Comparison of ENCODE assay signal across 1 cellular context in the genomic region with DNA sequence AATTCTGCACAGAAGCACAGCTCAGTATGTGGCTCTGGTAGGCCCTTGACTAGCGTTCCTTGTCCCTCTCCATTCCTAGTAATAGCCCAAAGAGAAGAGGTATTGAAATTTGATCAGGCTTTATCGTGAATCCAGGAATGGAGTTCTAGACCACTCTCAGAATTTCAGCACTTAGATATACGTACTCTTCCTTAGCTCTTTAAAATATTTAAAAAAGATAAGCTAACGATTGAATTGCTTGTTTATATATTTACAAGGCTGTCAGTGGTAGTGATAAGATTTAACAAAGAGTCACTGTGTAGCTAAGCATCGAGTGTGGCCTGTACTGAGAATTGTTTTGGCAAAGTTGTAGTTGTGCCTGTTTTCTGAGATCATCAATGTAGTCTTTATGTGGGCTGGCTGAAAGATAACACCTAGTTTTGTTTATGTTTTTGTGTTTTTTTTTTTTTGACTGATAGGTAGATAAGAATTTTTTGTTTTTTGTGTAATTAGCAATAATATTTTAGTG.
TF ChIP-seq lines count a peak whose summit lies in the region.

No MANE protein-coding gene starts in this region.

TF ChIP-seq in WTC11, 78 proteins besides CTCF, POLR2A, EP300 and RAD21 (continued from another document):
- TF ChIP-seq, protein P1, sequence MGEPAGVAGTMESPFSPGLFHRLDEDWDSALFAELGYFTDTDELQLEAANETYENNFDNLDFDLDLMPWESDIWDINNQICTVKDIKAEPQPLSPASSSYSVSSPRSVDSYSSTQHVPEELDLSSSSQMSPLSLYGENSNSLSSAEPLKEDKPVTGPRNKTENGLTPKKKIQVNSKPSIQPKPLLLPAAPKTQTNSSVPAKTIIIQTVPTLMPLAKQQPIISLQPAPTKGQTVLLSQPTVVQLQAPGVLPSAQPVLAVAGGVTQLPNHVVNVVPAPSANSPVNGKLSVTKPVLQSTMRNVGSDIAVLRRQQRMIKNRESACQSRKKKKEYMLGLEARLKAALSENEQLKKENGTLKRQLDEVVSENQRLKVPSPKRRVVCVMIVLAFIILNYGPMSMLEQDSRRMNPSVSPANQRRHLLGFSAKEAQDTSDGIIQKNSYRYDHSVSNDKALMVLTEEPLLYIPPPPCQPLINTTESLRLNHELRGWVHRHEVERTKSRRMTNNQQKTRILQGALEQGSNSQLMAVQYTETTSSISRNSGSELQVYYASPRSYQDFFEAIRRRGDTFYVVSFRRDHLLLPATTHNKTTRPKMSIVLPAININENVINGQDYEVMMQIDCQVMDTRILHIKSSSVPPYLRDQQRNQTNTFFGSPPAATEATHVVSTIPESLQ (CRISPR knock-in tag; IDR thresholded peaks at IDR 0.05): no peak
- TF ChIP-seq, protein P2, sequence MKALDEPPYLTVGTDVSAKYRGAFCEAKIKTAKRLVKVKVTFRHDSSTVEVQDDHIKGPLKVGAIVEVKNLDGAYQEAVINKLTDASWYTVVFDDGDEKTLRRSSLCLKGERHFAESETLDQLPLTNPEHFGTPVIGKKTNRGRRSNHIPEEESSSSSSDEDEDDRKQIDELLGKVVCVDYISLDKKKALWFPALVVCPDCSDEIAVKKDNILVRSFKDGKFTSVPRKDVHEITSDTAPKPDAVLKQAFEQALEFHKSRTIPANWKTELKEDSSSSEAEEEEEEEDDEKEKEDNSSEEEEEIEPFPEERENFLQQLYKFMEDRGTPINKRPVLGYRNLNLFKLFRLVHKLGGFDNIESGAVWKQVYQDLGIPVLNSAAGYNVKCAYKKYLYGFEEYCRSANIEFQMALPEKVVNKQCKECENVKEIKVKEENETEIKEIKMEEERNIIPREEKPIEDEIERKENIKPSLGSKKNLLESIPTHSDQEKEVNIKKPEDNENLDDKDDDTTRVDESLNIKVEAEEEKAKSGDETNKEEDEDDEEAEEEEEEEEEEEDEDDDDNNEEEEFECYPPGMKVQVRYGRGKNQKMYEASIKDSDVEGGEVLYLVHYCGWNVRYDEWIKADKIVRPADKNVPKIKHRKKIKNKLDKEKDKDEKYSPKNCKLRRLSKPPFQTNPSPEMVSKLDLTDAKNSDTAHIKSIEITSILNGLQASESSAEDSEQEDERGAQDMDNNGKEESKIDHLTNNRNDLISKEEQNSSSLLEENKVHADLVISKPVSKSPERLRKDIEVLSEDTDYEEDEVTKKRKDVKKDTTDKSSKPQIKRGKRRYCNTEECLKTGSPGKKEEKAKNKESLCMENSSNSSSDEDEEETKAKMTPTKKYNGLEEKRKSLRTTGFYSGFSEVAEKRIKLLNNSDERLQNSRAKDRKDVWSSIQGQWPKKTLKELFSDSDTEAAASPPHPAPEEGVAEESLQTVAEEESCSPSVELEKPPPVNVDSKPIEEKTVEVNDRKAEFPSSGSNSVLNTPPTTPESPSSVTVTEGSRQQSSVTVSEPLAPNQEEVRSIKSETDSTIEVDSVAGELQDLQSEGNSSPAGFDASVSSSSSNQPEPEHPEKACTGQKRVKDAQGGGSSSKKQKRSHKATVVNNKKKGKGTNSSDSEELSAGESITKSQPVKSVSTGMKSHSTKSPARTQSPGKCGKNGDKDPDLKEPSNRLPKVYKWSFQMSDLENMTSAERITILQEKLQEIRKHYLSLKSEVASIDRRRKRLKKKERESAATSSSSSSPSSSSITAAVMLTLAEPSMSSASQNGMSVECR (CRISPR knock-in tag; IDR thresholded peaks at IDR 0.05; ENCODE audit: borderline replicate concordance): no peak
- TF ChIP-seq NR1H2 (CRISPR knock-in tag; IDR thresholded peaks at IDR 0.05): no peak
- no peak for TF ChIP-seq TEAD1 (CRISPR knock-in tag; IDR thresholded peaks at IDR 0.05)
- no peak for TF ChIP-seq NR3C1 (CRISPR knock-in tag; conservative IDR thresholded peaks at IDR 0.05; ENCODE audit: low read depth)
- no peak for TF ChIP-seq ZNF396 (CRISPR knock-in tag; IDR thresholded peaks at IDR 0.05; ENCODE audit: borderline replicate concordance)
- TF ChIP-seq, protein P3, sequence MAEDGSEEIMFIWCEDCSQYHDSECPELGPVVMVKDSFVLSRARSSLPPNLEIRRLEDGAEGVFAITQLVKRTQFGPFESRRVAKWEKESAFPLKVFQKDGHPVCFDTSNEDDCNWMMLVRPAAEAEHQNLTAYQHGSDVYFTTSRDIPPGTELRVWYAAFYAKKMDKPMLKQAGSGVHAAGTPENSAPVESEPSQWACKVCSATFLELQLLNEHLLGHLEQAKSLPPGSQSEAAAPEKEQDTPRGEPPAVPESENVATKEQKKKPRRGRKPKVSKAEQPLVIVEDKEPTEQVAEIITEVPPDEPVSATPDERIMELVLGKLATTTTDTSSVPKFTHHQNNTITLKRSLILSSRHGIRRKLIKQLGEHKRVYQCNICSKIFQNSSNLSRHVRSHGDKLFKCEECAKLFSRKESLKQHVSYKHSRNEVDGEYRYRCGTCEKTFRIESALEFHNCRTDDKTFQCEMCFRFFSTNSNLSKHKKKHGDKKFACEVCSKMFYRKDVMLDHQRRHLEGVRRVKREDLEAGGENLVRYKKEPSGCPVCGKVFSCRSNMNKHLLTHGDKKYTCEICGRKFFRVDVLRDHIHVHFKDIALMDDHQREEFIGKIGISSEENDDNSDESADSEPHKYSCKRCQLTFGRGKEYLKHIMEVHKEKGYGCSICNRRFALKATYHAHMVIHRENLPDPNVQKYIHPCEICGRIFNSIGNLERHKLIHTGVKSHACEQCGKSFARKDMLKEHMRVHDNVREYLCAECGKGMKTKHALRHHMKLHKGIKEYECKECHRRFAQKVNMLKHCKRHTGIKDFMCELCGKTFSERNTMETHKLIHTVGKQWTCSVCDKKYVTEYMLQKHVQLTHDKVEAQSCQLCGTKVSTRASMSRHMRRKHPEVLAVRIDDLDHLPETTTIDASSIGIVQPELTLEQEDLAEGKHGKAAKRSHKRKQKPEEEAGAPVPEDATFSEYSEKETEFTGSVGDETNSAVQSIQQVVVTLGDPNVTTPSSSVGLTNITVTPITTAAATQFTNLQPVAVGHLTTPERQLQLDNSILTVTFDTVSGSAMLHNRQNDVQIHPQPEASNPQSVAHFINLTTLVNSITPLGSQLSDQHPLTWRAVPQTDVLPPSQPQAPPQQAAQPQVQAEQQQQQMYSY (CRISPR knock-in tag; IDR thresholded peaks at IDR 0.05): no peak
